In genomic region chr2:215851091-215851490, GRCh38 we compare ENCODE assay signal across 16 cellular contexts.
DNase-seq lines count a peak whose midpoint lies in the region; FAIRE-seq and TF ChIP-seq lines count a peak whose summit lies in the region.
"Had no signal": no experiment of that assay in that cellular context is flagged by ENCODE, and none has a peak within 500 bp of the region (broad histone marks: within the 10 kb centered on the region; RNA-seq: fewer than 3 reads in every experiment).

No MANE protein-coding gene starts in this region.

- DNase-seq in EL (peak; percentile 64), SK-N-SH (no peak), fibroblast of mammary gland (ENCODE audit: low read depth) (peak; percentile 61), osteocyte (ENCODE audit: extremely low spot score, unreplicated experiment) (no peak), kidney (no peak), MG63 (no peak), BE2C (no peak)
- no peak for DNase-seq in activated CD4-positive, alpha-beta memory T cell treated with anti-CD3 and anti-CD28 coated beads for 36 hours
- DNase-seq: activated naive CD4-positive, alpha-beta T cell treated with Interleukin-2 at 50 U/mL for 16 hours; C1 segment of cervical spinal cord; central memory CD4-positive, alpha-beta T cell; erythroblast; NCI-H1048; stimulated activated CD4-positive, alpha-beta T cell treated with anti-CD3 and anti-CD28 coated beads, Interleukin-15, amount 100 ng/mL, for 24 hours; thyroid gland had no signal

- no peaks in the 10 kb centered on the region for H3K27me3 Mint-ChIP-seq in osteocyte (ENCODE audit: unreplicated experiment)
- peaks cover 1% of the 10 kb centered on the region for H3K27me3 Mint-ChIP-seq in activated CD4-positive, alpha-beta memory T cell treated with anti-CD3 and anti-CD28 coated beads for 36 hours

- TF ChIP-seq CTCF in SK-N-SH (IDR thresholded peaks at IDR 0.05) = no peak
- TF ChIP-seq CTCF in fibroblast of mammary gland (conservative IDR thresholded peaks at IDR 0.05; ENCODE audit: control insufficient read depth, insufficient read depth, low read depth, low read length) = no peak
- TF ChIP-seq CTCF in osteocyte (IDR thresholded peaks at IDR 0.05) = no peak
- TF ChIP-seq CTCF in kidney (IDR thresholded peaks at IDR 0.05; ENCODE audit: borderline replicate concordance, extremely low read depth, insufficient read depth) = no peak
- TF ChIP-seq CTCF in BE2C (IDR thresholded peaks at IDR 0.05; ENCODE audit: low read depth, low read length) = no peak

- no peak for TF ChIP-seq EP300 in SK-N-SH (IDR thresholded peaks at IDR 0.05; ENCODE audit: borderline replicate concordance in 1 of 2, low read depth in 1 of 2, low read length in 1 of 2)

- H3F3A ChIP-seq in SK-N-SH (replicated peaks; ENCODE audit: insufficient read depth) = no peaks in the 10 kb centered on the region

- H3K9ac ChIP-seq in SK-N-SH (no peak overlapping the region), kidney (ENCODE audit: low read length in 2 of 2) (no peak overlapping the region)
- H3K9ac ChIP-seq: parathyroid adenoma had no signal

- no peaks in the 10 kb centered on the region for H3K9me2 ChIP-seq in SK-N-SH

- H3K27me3 ChIP-seq in SK-N-SH (ENCODE audit: insufficient read depth) = no peaks in the 10 kb centered on the region
- no peaks in the 10 kb centered on the region for H3K27me3 ChIP-seq in MG63
- H3K27me3 ChIP-seq in BE2C = no peaks in the 10 kb centered on the region
- H3K27me3 ChIP-seq: thyroid gland had no signal

- H3K36me3 ChIP-seq in SK-N-SH (replicated peaks in 1 of 2; ENCODE audit: control insufficient read depth in 1 of 2, insufficient read depth in 2 of 2, low read length in 1 of 2) = no peaks in the 10 kb centered on the region
- no peaks in the 10 kb centered on the region for H3K36me3 ChIP-seq in kidney (ENCODE audit: control insufficient read depth in 1 of 2, insufficient read depth in 2 of 2, low read length in 2 of 2)
- no peaks in the 10 kb centered on the region for H3K36me3 ChIP-seq in MG63
- H3K36me3 ChIP-seq in BE2C = no peaks in the 10 kb centered on the region
- H3K36me3 ChIP-seq: thyroid gland had no signal

- H3K4me3 Mint-ChIP-seq in osteocyte (ENCODE audit: unreplicated experiment) = no peak overlapping the region
- H3K4me3 Mint-ChIP-seq in activated CD4-positive, alpha-beta memory T cell treated with anti-CD3 and anti-CD28 coated beads for 36 hours = no peak overlapping the region

- H4K20me1 ChIP-seq in SK-N-SH (ENCODE audit: insufficient read depth) = no peaks in the 10 kb centered on the region

- no peak for TF ChIP-seq RAD21 in SK-N-SH (IDR thresholded peaks at IDR 0.05; ENCODE audit: low read length)

- H3K79me2 ChIP-seq in SK-N-SH (ENCODE audit: insufficient read depth) = no peaks in the 10 kb centered on the region
- H3K79me2 ChIP-seq: parathyroid adenoma had no signal

- peak overlapping the region; percentile 16; the same call in 1 of the 2 replicates for H3K4me2 ChIP-seq in SK-N-SH

- CTCF ChIA-PET in SK-N-SH (lab: Yijun Ruan, JAX) = interaction anchor here (1.8 kb wide), 1 partner anchor 10 kb away, joined by 6 read pairs; no protein-coding TSS in a partner anchor
- CTCF ChIA-PET in activated CD4-positive, alpha-beta memory T cell treated with anti-CD3 and anti-CD28 coated beads for 36 hours (lab: Charles Lee) = no interaction called here

- H3K4me1 ChIP-seq in SK-N-SH (ENCODE audit: control insufficient read depth in 1 of 2, insufficient read depth in 2 of 2, low read depth in 1 of 2, low read length in 1 of 2) = peaks cover 0 to 10% of the 10 kb centered on the region in 2 experiments; a peak in 1 of 4 replicates
- no peaks in the 10 kb centered on the region for H3K4me1 ChIP-seq in kidney (ENCODE audit: control insufficient read depth in 1 of 2, insufficient read depth in 1 of 2, low read depth in 1 of 2, low read length in 2 of 2)
- H3K4me1 ChIP-seq in BE2C = no peaks in the 10 kb centered on the region
- H3K4me1 ChIP-seq: parathyroid adenoma, thyroid gland had no signal

- no peak for FAIRE-seq in kidney (lab: Jason Lieb, UNC)

- H3K9me3 ChIP-seq in SK-N-SH (no peaks in the 10 kb centered on the region), kidney (ENCODE audit: control insufficient read depth in 1 of 2, low read length in 2 of 2) (no peaks in the 10 kb centered on the region), MG63 (peaks cover 2% of the 10 kb centered on the region; the same call in 1 of the 2 replicates), BE2C (no peaks in the 10 kb centered on the region)
- H3K9me3 ChIP-seq: thyroid gland had no signal

- intact Hi-C loops in kidney (cut with DNase I) = no loop called here
- intact Hi-C loops in activated CD4-positive, alpha-beta memory T cell treated with anti-CD3 and anti-CD28 coated beads for 36 hours (cut with micrococcal nuclease) = no loop called here

- no peaks in the 10 kb centered on the region for H3K36me3 Mint-ChIP-seq in osteocyte (ENCODE audit: unreplicated experiment)
- H3K36me3 Mint-ChIP-seq in activated CD4-positive, alpha-beta memory T cell treated with anti-CD3 and anti-CD28 coated beads for 36 hours = no peaks in the 10 kb centered on the region

- peak overlapping the region; percentile 93 for H3K27ac Mint-ChIP-seq in osteocyte (ENCODE audit: unreplicated experiment)
- no peak overlapping the region for H3K27ac Mint-ChIP-seq in activated CD4-positive, alpha-beta memory T cell treated with anti-CD3 and anti-CD28 coated beads for 36 hours

- H3K4me3 ChIP-seq in SK-N-SH (ENCODE audit: low read depth in 2 of 2, low read length in 1 of 2) = no peak overlapping the region
- no peak overlapping the region for H3K4me3 ChIP-seq in fibroblast of mammary gland (ENCODE audit: control insufficient read depth, low read depth, low read length)
- no peak overlapping the region for H3K4me3 ChIP-seq in kidney (ENCODE audit: low read length in 2 of 2)
- H3K4me3 ChIP-seq in MG63 = no peak overlapping the region
- H3K4me3 ChIP-seq in BE2C (ENCODE audit: low read depth, low read length) = no peak overlapping the region
- H3K4me3 ChIP-seq: thyroid gland had no signal

- H3K27ac ChIP-seq in SK-N-SH (ENCODE audit: low read depth in 2 of 2, low read length in 1 of 2) (peak overlapping the region in 1 of 2 experiments; percentile 62; a peak in 2 of 4 replicates), kidney (ENCODE audit: low read depth in 2 of 2, low read length in 2 of 2) (no peak overlapping the region)
- H3K27ac ChIP-seq: parathyroid adenoma, thyroid gland had no signal

- H3K4me1 Mint-ChIP-seq in osteocyte (ENCODE audit: unreplicated experiment) = peaks cover 47% of the 10 kb centered on the region
- H3K4me1 Mint-ChIP-seq in activated CD4-positive, alpha-beta memory T cell treated with anti-CD3 and anti-CD28 coated beads for 36 hours (ENCODE audit: low read depth) = no peaks in the 10 kb centered on the region

- H3K9me3 Mint-ChIP-seq in osteocyte (ENCODE audit: unreplicated experiment) = peaks cover 3% of the 10 kb centered on the region
- H3K9me3 Mint-ChIP-seq in activated CD4-positive, alpha-beta memory T cell treated with anti-CD3 and anti-CD28 coated beads for 36 hours = peaks cover 10% of the 10 kb centered on the region

- 62% methylated on average over 2 of the region's 2 CpGs for WGBS in SK-N-SH (ENCODE audit: low lambda C conversion rate)

- H2AFZ ChIP-seq in SK-N-SH (ENCODE audit: low read depth) = peak overlapping the region; percentile 41; the same call in 1 of the 2 replicates
- H2AFZ ChIP-seq: parathyroid adenoma had no signal

- POLR2A ChIA-PET in SK-N-SH (lab: Yijun Ruan, JAX) = no interaction called here
- POLR2A ChIA-PET in activated CD4-positive, alpha-beta memory T cell treated with anti-CD3 and anti-CD28 coated beads for 36 hours (lab: Charles Lee) = no interaction called here

TF ChIP-seq in SK-N-SH, 30 proteins besides CTCF, POLR2A, EP300 and RAD21:
- TF ChIP-seq YY1 (IDR thresholded peaks at IDR 0.05; ENCODE audit: low read depth) (no peak), TCF12 (IDR thresholded peaks at IDR 0.05) (no peak), NRF1 (IDR thresholded peaks at IDR 0.05; ENCODE audit: low read depth, low read length) (no peak), GATA2 (CRISPR knock-in tag; IDR thresholded peaks at IDR 0.05) (no peak), FOSL2 (IDR thresholded peaks at IDR 0.05; ENCODE audit: borderline replicate concordance, low read depth) (peak; percentile 48; the same call in 1 of the 2 replicates), MEF2A (IDR thresholded peaks at IDR 0.05; ENCODE audit: borderline replicate concordance, low read depth) (peak; percentile 69; the same call in 1 of the 2 replicates), JUND (IDR thresholded peaks at IDR 0.05) (peak; percentile 56)
- TF ChIP-seq, protein P1, sequence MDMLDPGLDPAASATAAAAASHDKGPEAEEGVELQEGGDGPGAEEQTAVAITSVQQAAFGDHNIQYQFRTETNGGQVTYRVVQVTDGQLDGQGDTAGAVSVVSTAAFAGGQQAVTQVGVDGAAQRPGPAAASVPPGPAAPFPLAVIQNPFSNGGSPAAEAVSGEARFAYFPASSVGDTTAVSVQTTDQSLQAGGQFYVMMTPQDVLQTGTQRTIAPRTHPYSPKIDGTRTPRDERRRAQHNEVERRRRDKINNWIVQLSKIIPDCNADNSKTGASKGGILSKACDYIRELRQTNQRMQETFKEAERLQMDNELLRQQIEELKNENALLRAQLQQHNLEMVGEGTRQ (IDR thresholded peaks at IDR 0.05; ENCODE audit: borderline replicate concordance, low read depth, low read length) = no peak
- TF ChIP-seq, protein P2, sequence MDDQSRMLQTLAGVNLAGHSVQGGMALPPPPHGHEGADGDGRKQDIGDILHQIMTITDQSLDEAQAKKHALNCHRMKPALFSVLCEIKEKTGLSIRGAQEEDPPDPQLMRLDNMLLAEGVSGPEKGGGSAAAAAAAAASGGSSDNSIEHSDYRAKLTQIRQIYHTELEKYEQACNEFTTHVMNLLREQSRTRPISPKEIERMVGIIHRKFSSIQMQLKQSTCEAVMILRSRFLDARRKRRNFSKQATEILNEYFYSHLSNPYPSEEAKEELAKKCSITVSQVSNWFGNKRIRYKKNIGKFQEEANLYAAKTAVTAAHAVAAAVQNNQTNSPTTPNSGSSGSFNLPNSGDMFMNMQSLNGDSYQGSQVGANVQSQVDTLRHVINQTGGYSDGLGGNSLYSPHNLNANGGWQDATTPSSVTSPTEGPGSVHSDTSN (IDR thresholded peaks at IDR 0.05) = peak; percentile 86

Comparison
In these comparisons a context has a peak if more than half of its experiments do, and no peak if none do; other contexts are left out.
1. DNase-seq: peak in EL (single experiment) and fibroblast of mammary gland (single experiment); none in SK-N-SH (single experiment), osteocyte (single experiment), kidney (single experiment), MG63 (single experiment), BE2C (single experiment) and activated CD4-positive, alpha-beta memory T cell treated with anti-CD3 and anti-CD28 coated beads for 36 hours (single experiment).